ENCODE assay signal across 10 cellular contexts in genomic region chr2:149021761-149022160, GRCh38.
DNase-seq lines count a peak whose midpoint lies in the region; ATAC-seq and TF ChIP-seq lines count a peak whose summit lies in the region.
"Had no signal": no experiment of that assay in that cellular context is flagged by ENCODE, and none has a peak within 500 bp of the region (broad histone marks: within the 10 kb centered on the region; RNA-seq: fewer than 3 reads in every experiment).

No MANE protein-coding gene starts in this region.

- peak; percentile 71 for DNase-seq in GM06990 (ENCODE audit: extremely low read depth, insufficient read length)
- no peak for DNase-seq in CD1c-positive myeloid dendritic cell (ENCODE audit: extremely low spot score)
- no peak for DNase-seq in activated CD4-positive, alpha-beta T cell treated with anti-CD3 and anti-CD28 coated beads, Interleukin-2, amount 50 U/mL, for 1 hour
- DNase-seq in COLO829 (ENCODE audit: low spot score) = no peak
- DNase-seq in activated CD8-positive, alpha-beta memory T cell treated with anti-CD3 and anti-CD28 coated beads for 24 hours = no peak
- DNase-seq: activated gamma-delta T cell treated with Interleukin-2 at 50 U/mL for 16 hours; stimulated activated CD4-positive, alpha-beta T cell treated with anti-CD3 and anti-CD28 coated beads, Interleukin-15, amount 100 ng/mL, for 24 hours had no signal

- H3K4me3 ChIP-seq in GM06990 (replicated peaks; ENCODE audit: low read depth, low read length) = peak overlapping the region; percentile 38

- H3K27me3 ChIP-seq in GM06990 (replicated peaks; ENCODE audit: control insufficient read depth, insufficient read depth, low read length) = no peaks in the 10 kb centered on the region

- H3K36me3 ChIP-seq in GM06990 (ENCODE audit: control insufficient read depth, insufficient read depth, low read length) = no peaks in the 10 kb centered on the region

- TF ChIP-seq CTCF in GM06990 (IDR thresholded peaks at IDR 0.05; ENCODE audit: insufficient read depth, low read length, poor library complexity, severe bottlenecking) = no peak

- ATAC-seq in GM19328 (IDR thresholded peaks at IDR 0.05; ENCODE audit: unreplicated experiment) = peak; percentile 46
- peak; percentile 73 for ATAC-seq in HG02840 (IDR thresholded peaks at IDR 0.05; ENCODE audit: low FRiP score, unreplicated experiment)
- ATAC-seq in HG03565 (IDR thresholded peaks at IDR 0.05; ENCODE audit: unreplicated experiment) = peak; percentile 43
